Comparison of ENCODE assay signal across 11 cellular contexts in genomic region chr5:77718934-77719610, GRCh38. TPM values are rescaled to one million over a fixed set of nuclear protein-coding genes. Genes with fewer than 3 reads are reported as not detected.
DNase-seq lines count a peak whose midpoint lies in the region; ATAC-seq, FAIRE-seq and TF ChIP-seq lines count a peak whose summit lies in the region.
"Had no signal": no experiment of that assay in that cellular context is flagged by ENCODE, and none has a peak within 500 bp of the region (broad histone marks: within the 10 kb centered on the region; RNA-seq: fewer than 3 reads in every experiment).

No MANE protein-coding gene starts in this region.

- WGBS in GM12878 (ENCODE audit: insufficient coverage, insufficient replicate concordance, low lambda C conversion rate, missing lambda C conversion rate) = 22% methylated on average over 6 of the region's 6 CpGs
- 61 to 72% (median 67%) methylated on average over 6 of the region's 6 CpGs for WGBS in spleen, 5 donors

- FAIRE-seq in GM12878 (lab: Jason Lieb, UNC) = peak; percentile 69
- FAIRE-seq: D721Med, small intestine had no signal

- ATAC-seq in GM18508 (IDR thresholded peaks at IDR 0.05; ENCODE audit: insufficient read depth, unreplicated experiment) (peak; percentile 52), GM21390 (IDR thresholded peaks at IDR 0.05; ENCODE audit: unreplicated experiment) (peak; percentile 78), HG03135 (IDR thresholded peaks at IDR 0.05; ENCODE audit: unreplicated experiment) (peak; percentile 67), GM12878 (peak; percentile 95)

- peak; percentile 37 for DNase-seq in GM12878 (ENCODE audit: low read depth, low spot score)
- no peak for DNase-seq in spleen
- no peak for DNase-seq in putamen (ENCODE audit: low spot score)
- DNase-seq in UCSD-AML1 (lab: John Stamatoyannopoulos, UW; ENCODE audit: unreplicated experiment) = no peak
- DNase-seq: activated CD8-positive, alpha-beta memory T cell treated with anti-CD3 and anti-CD28 coated beads, Interleukin-2, amount 50 U/mL, for 4 hours; small intestine; stimulated activated CD8-positive, alpha-beta memory T cell treated with anti-CD3 and anti-CD28 coated beads, Interleukin-4, amount 100 ng/mL, for 48 hours had no signal

- H3K4me3 ChIP-seq in GM12878 (no peak overlapping the region; the same call in 1 of the 2 replicates), spleen (no peak overlapping the region)

- H3K9ac ChIP-seq in GM12878 (ENCODE audit: control insufficient read depth, insufficient read depth, low read length) = no peak overlapping the region

- H3K4me2 ChIP-seq in GM12878 (ENCODE audit: control insufficient read depth, insufficient read depth) = peak overlapping the region; percentile 51; the same call in 1 of the 2 replicates

- no peak overlapping the region for H2AFZ ChIP-seq in GM12878 (ENCODE audit: control insufficient read depth, low read depth, low read length)

- CTCF ChIA-PET in GM12878 (lab: Yijun Ruan, JAX) = interaction anchor here (1.0 to 1.6 kb wide), 4 partner anchors 9 to 144 kb away, joined by 3 to 5 read pairs (median 4); no protein-coding TSS in a partner anchor

- H3K79me2 ChIP-seq in GM12878 (ENCODE audit: control insufficient read depth, insufficient read depth, low read length) = peaks cover 53% of the 10 kb centered on the region

- H3K27me3 ChIP-seq in GM12878 (replicated peaks in 1 of 2; ENCODE audit: control insufficient read depth in 2 of 2, insufficient read depth in 2 of 2, low read length in 1 of 2) (no peaks in the 10 kb centered on the region), spleen (replicated peaks in 1 of 7) (no peaks in the 10 kb centered on the region)

- no TSS peak for BruUV-seq in GM12878 (replicated peaks; lab: Mats Ljungman, UMichigan)

- in situ Hi-C loops in GM12878 (cut with MboI) = no loop called here

- SMC1A ChIA-PET in GM12878 (lab: Charles Lee; ENCODE audit: uncharacterized antibody, unreplicated experiment) = interaction anchor here (1.0 to 2.4 kb wide), 9 partner anchors 9 to 134 kb away, joined by 3 to 10 read pairs (median 3); no protein-coding TSS in a partner anchor

- POLR2A ChIA-PET in GM12878 (lab: Charles Lee) = interaction anchor here (1.2 to 2.0 kb wide), 3 partner anchors 9 to 56 kb away, joined by 4 to 7 read pairs (median 4); no protein-coding TSS in a partner anchor

- no peak for TF ChIP-seq RAD21 in GM12878 (IDR thresholded peaks at IDR 0.05; ENCODE audit: insufficient read depth, low read depth, low read length)

- H3K4me1 ChIP-seq in GM12878 (ENCODE audit: control insufficient read depth, insufficient read depth, low read length) (peaks cover 6% of the 10 kb centered on the region), spleen (peaks cover 3 to 22% (median 10%) of the 10 kb centered on the region in 6 donors)

- H3K9me3 ChIP-seq in GM12878 (replicated peaks; ENCODE audit: control insufficient read depth, insufficient read depth, low read length) (no peaks in the 10 kb centered on the region; the same call in 2 of the 3 replicates), spleen (no peaks in the 10 kb centered on the region)

- H3K36me3 ChIP-seq in GM12878 (ENCODE audit: control insufficient read depth in 2 of 2, insufficient read depth in 2 of 2, low read length in 1 of 2) = no peaks in the 10 kb centered on the region; a peak in 1 of 4 replicates
- no peaks in the 10 kb centered on the region for H3K36me3 ChIP-seq in spleen

- RAD21 ChIA-PET in GM12878 (lab: Charles Lee; ENCODE audit: unreplicated experiment) = interaction anchor here (0.9 to 2.0 kb wide), 10 partner anchors 9 to 217 kb away, joined by 3 to 7 read pairs (median 4); no protein-coding TSS in a partner anchor

- intact Hi-C loops in GM12878 (cut with micrococcal nuclease; ENCODE audit: unreplicated experiment) (loop anchor here (10.0 kb wide), 1 partner anchor 136 kb away; no protein-coding TSS in a partner anchor), spleen (cut with DNase I; ENCODE audit: low total_unique reads) (no loop called here)

- no peaks in the 10 kb centered on the region for H4K20me1 ChIP-seq in GM12878 (ENCODE audit: control insufficient read depth, insufficient read depth)

- peak overlapping the region; percentile 75 for H3K27ac ChIP-seq in GM12878 (ENCODE audit: control insufficient read depth, insufficient read depth)
- peak overlapping the region in 2 of 8 donors; percentile 8 to 33 for H3K27ac ChIP-seq in spleen

- TF ChIP-seq EP300 in GM12878 (IDR thresholded peaks at IDR 0.05; ENCODE audit: borderline replicate concordance in 1 of 2, control insufficient read depth in 1 of 2, low read depth in 2 of 2, low read length in 2 of 2) = peak; percentile 67 to 73; a peak in 2 of 4 replicates

- TF ChIP-seq POLR2A in GM12878 (IDR thresholded peaks at IDR 0.05; ENCODE audit: low read depth, low read length) (no peak), spleen (IDR thresholded peaks at IDR 0.05) (no peak)

- TF ChIP-seq CTCF in GM12878 (IDR thresholded peaks at IDR 0.05 in 2 of 3, conservative IDR thresholded peaks at IDR 0.05 in 1 of 3; ENCODE audit: control insufficient read depth in 2 of 3, extremely low read depth in 1 of 3, insufficient read depth in 1 of 3, low read depth in 3 of 3, low read length in 3 of 3) (no peak), spleen (IDR thresholded peaks at IDR 0.05 in 8 of 11, conservative IDR thresholded peaks at IDR 0.05 in 3 of 11) (no peak)

TF ChIP-seq in GM12878, 131 proteins besides CTCF, POLR2A, EP300 and RAD21 (continues in another document):
- peak; percentile 80 for TF ChIP-seq ATF7 (IDR thresholded peaks at IDR 0.05; ENCODE audit: low read depth)
- 0 out of 2 replicates have a peak, but pooled peaks have one; percentile 25 for TF ChIP-seq CREM (IDR thresholded peaks at IDR 0.05; ENCODE audit: low read depth)
- TF ChIP-seq NBN (IDR thresholded peaks at IDR 0.05) = 0 out of 2 replicates have a peak, but pooled peaks have one; percentile 44
- no peak for TF ChIP-seq RFX5 (IDR thresholded peaks at IDR 0.05; ENCODE audit: low read depth, low read length)
- peak; percentile 48 for TF ChIP-seq JUNB (IDR thresholded peaks at IDR 0.05)
- TF ChIP-seq TCF12 (IDR thresholded peaks at IDR 0.05; ENCODE audit: low read depth, low read length) = peak; percentile 60; the same call in 1 of the 2 replicates
- no peak for TF ChIP-seq ZBED1 (IDR thresholded peaks at IDR 0.05; ENCODE audit: borderline replicate concordance)
- peak; percentile 13; the same call in 1 of the 2 replicates for TF ChIP-seq CREB1 (IDR thresholded peaks at IDR 0.05; ENCODE audit: low read depth)
- TF ChIP-seq ZNF217 (IDR thresholded peaks at IDR 0.05) = peak; percentile 63; the same call in 1 of the 2 replicates
- TF ChIP-seq, protein P1, sequence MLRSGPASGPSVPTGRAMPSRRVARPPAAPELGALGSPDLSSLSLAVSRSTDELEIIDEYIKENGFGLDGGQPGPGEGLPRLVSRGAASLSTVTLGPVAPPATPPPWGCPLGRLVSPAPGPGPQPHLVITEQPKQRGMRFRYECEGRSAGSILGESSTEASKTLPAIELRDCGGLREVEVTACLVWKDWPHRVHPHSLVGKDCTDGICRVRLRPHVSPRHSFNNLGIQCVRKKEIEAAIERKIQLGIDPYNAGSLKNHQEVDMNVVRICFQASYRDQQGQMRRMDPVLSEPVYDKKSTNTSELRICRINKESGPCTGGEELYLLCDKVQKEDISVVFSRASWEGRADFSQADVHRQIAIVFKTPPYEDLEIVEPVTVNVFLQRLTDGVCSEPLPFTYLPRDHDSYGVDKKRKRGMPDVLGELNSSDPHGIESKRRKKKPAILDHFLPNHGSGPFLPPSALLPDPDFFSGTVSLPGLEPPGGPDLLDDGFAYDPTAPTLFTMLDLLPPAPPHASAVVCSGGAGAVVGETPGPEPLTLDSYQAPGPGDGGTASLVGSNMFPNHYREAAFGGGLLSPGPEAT (IDR thresholded peaks at IDR 0.05; ENCODE audit: low read depth) = peak; percentile 29; the same call in 1 of the 2 replicates
- TF ChIP-seq CBFB (IDR thresholded peaks at IDR 0.05; ENCODE audit: low read depth) = no peak
- 0 out of 2 replicates have a peak, but pooled peaks have one; percentile 48 for TF ChIP-seq MEF2A (IDR thresholded peaks at IDR 0.05; ENCODE audit: insufficient read depth, low read depth, low read length)
- TF ChIP-seq BCL11A (IDR thresholded peaks at IDR 0.05; ENCODE audit: low read depth, low read length) = peak; percentile 74; the same call in 1 of the 2 replicates
- no peak for TF ChIP-seq NR2C1 (IDR thresholded peaks at IDR 0.05)
- TF ChIP-seq HDAC2 (IDR thresholded peaks at IDR 0.05) = no peak
- TF ChIP-seq SP1 (IDR thresholded peaks at IDR 0.05; ENCODE audit: low read depth, low read length) = no peak

RNA-seq across cellular contexts. Expression of gene TBCA, which starts 57.1 kb away (rescaled TPM):
- total RNA-seq in GM12878 (2013; cell fraction: nucleolus; rRNA removed) = 24.2 and 25.4 TPM in 2 replicates
- total RNA-seq in GM12878 (2014; rRNA removed) (86.3 and 124 TPM in 2 replicates), GM12878 (2014; rRNA removed; fragmentation: Illumina TruSeq; extraction: Trizol) (276 and 287 TPM in 2 replicates), GM12878 (2021) (185 and 205 TPM in 2 replicates), spleen (100 to 1,000 TPM in 5 of 7 donors, 10 to 100 TPM in 2; 92.2 to 140 (median 103) TPM)
- 116 TPM for polyA plus RNA-seq in GM12878 (2011; ENCODE audit: low read depth)
- polyA plus RNA-seq in GM12878 (2011; rRNA removed) (227 and 441 TPM in 2 replicates), GM12878 (2014; fragmentation: Illumina TruSeq; extraction: Trizol) (286 and 340 TPM in 2 replicates), GM12878 (2014; fragmentation: Nextera tagmentation; extraction: Ambion mirVana) (100 to 1,000 TPM; 567 to 647 TPM), GM12878 (2014; rRNA removed) (311 and 354 TPM in 2 replicates), GM12878 (2016; fragmentation: Nextera tagmentation; extraction: Ambion mirVana) (100 to 1,000 TPM; 301 TPM), spleen (100 to 1,000 TPM; 198 to 267 (median 199) TPM)
- polyA plus RNA-seq in GM12878 (2011; cell fraction: cytosol; rRNA removed) = 60.9 and 65.9 TPM in 2 replicates
- polyA plus RNA-seq in GM12878 (2011; cell fraction: nucleus; rRNA removed) = 57.4 and 91.5 TPM in 2 replicates
- 200 and 214 TPM in 2 replicates for polyA plus RNA-seq in GM12878 (2012)
- 9.1 and 9.3 TPM in 2 replicates for polyA minus RNA-seq in GM12878 (2011; rRNA and poly(A)+ RNA removed)
- polyA minus RNA-seq in GM12878 (2011; cell fraction: cytosol; rRNA and poly(A)+ RNA removed) = 25.0 and 30.1 TPM in 2 replicates
- polyA minus RNA-seq in GM12878 (2011; cell fraction: nucleus; rRNA and poly(A)+ RNA removed) = 7.3 and 9.4 TPM in 2 replicates
